2 cellular contexts compared by ENCODE assay signal in the genomic region with DNA sequence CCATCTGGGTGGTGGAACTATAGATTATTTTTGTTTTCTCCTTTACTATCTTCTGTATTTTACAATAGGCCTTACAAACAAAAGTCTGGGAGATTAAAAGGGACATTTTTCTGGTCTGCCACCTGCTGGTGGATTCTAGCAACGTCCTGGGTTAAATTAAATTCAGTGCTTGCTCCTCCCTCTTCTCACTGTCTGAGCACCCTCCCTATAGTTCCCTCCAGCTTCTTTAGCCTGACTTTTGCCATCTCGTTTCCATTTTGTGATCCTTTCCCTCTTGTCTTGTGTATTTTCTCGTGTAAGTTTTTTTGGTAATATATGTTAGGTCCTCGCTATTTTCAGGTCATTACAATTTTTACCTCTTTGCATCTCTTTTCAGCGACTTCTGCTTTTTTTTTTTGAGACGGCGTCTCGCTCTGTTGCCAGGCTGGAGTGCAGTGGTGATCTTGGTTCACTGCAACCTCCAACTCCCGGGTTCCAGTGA.
TF ChIP-seq lines count a peak whose summit lies in the region.

No MANE protein-coding gene starts in this region.

TF ChIP-seq in HEK293, 187 proteins besides CTCF, POLR2A, EP300 and RAD21 (continued from another document):
- TF ChIP-seq ZNF341 (tag by site-specific recombination; IDR thresholded peaks at IDR 0.05; ENCODE audit: low read depth) (peak; percentile 48), ZNF302 (tag by site-specific recombination; IDR thresholded peaks at IDR 0.05; ENCODE audit: low read depth) (no peak), PRDM1 (tag by site-specific recombination; IDR thresholded peaks at IDR 0.05) (peak; percentile 74), MEIS1 (CRISPR knock-in tag; IDR thresholded peaks at IDR 0.05; ENCODE audit: borderline replicate concordance) (no peak), ZSCAN16 (tag by site-specific recombination; IDR thresholded peaks at IDR 0.05) (no peak)
- TF ChIP-seq, protein P1, sequence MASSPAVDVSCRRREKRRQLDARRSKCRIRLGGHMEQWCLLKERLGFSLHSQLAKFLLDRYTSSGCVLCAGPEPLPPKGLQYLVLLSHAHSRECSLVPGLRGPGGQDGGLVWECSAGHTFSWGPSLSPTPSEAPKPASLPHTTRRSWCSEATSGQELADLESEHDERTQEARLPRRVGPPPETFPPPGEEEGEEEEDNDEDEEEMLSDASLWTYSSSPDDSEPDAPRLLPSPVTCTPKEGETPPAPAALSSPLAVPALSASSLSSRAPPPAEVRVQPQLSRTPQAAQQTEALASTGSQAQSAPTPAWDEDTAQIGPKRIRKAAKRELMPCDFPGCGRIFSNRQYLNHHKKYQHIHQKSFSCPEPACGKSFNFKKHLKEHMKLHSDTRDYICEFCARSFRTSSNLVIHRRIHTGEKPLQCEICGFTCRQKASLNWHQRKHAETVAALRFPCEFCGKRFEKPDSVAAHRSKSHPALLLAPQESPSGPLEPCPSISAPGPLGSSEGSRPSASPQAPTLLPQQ (tag by site-specific recombination; IDR thresholded peaks at IDR 0.05) = no peak

TF ChIP-seq in GM12878, 131 proteins besides CTCF, POLR2A, EP300 and RAD21:
- TF ChIP-seq, protein P2, sequence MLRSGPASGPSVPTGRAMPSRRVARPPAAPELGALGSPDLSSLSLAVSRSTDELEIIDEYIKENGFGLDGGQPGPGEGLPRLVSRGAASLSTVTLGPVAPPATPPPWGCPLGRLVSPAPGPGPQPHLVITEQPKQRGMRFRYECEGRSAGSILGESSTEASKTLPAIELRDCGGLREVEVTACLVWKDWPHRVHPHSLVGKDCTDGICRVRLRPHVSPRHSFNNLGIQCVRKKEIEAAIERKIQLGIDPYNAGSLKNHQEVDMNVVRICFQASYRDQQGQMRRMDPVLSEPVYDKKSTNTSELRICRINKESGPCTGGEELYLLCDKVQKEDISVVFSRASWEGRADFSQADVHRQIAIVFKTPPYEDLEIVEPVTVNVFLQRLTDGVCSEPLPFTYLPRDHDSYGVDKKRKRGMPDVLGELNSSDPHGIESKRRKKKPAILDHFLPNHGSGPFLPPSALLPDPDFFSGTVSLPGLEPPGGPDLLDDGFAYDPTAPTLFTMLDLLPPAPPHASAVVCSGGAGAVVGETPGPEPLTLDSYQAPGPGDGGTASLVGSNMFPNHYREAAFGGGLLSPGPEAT (IDR thresholded peaks at IDR 0.05; ENCODE audit: low read depth) = 0 out of 2 replicates have a peak, but pooled peaks have one; percentile 37
- TF ChIP-seq NFIC (IDR thresholded peaks at IDR 0.05; ENCODE audit: low read depth, low read length) (no peak), NBN (IDR thresholded peaks at IDR 0.05) (peak; percentile 87), YY1 (IDR thresholded peaks at IDR 0.05; ENCODE audit: low read depth, low read length) (peak; percentile 70), IKZF2 (IDR thresholded peaks at IDR 0.05) (0 out of 4 replicates have a peak, but pooled peaks of 1 of the 2 experiments have one; percentile 25), SMARCA5 (IDR thresholded peaks at IDR 0.05) (peak; percentile 30; the same call in 1 of the 2 replicates), HDGF (IDR thresholded peaks at IDR 0.05) (peak; percentile 86; the same call in 1 of the 2 replicates), SPI1 (IDR thresholded peaks at IDR 0.05; ENCODE audit: borderline replicate concordance, insufficient read depth, low read depth, low read length) (peak; percentile 56; the same call in 1 of the 2 replicates), CHD1 (IDR thresholded peaks at IDR 0.05; ENCODE audit: low read depth, low read length) (no peak), IRF4 (IDR thresholded peaks at IDR 0.05; ENCODE audit: low read depth, low read length) (0 out of 2 replicates have a peak, but pooled peaks have one; percentile 12), ZBED1 (IDR thresholded peaks at IDR 0.05; ENCODE audit: borderline replicate concordance) (0 out of 2 replicates have a peak, but pooled peaks have one; percentile 32), TAF1 (IDR thresholded peaks at IDR 0.05; ENCODE audit: borderline replicate concordance, low read depth, low read length) (no peak), ZNF24 (IDR thresholded peaks at IDR 0.05) (0 out of 2 replicates have a peak, but pooled peaks have one; percentile 4), SMC3 (IDR thresholded peaks at IDR 0.05; ENCODE audit: borderline replicate concordance, low read length) (peak; percentile 86; the same call in 1 of the 2 replicates), HDAC6 (IDR thresholded peaks at IDR 0.05; ENCODE audit: unreplicated experiment) (no peak)
- TF ChIP-seq, protein P3, sequence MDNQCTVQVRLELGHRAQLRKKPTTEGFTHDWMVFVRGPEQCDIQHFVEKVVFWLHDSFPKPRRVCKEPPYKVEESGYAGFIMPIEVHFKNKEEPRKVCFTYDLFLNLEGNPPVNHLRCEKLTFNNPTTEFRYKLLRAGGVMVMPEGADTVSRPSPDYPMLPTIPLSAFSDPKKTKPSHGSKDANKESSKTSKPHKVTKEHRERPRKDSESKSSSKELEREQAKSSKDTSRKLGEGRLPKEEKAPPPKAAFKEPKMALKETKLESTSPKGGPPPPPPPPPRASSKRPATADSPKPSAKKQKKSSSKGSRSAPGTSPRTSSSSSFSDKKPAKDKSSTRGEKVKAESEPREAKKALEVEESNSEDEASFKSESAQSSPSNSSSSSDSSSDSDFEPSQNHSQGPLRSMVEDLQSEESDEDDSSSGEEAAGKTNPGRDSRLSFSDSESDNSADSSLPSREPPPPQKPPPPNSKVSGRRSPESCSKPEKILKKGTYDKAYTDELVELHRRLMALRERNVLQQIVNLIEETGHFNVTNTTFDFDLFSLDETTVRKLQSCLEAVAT (IDR thresholded peaks at IDR 0.05) = 0 out of 2 replicates have a peak, but pooled peaks have one; percentile 49
- TF ChIP-seq, protein P4, sequence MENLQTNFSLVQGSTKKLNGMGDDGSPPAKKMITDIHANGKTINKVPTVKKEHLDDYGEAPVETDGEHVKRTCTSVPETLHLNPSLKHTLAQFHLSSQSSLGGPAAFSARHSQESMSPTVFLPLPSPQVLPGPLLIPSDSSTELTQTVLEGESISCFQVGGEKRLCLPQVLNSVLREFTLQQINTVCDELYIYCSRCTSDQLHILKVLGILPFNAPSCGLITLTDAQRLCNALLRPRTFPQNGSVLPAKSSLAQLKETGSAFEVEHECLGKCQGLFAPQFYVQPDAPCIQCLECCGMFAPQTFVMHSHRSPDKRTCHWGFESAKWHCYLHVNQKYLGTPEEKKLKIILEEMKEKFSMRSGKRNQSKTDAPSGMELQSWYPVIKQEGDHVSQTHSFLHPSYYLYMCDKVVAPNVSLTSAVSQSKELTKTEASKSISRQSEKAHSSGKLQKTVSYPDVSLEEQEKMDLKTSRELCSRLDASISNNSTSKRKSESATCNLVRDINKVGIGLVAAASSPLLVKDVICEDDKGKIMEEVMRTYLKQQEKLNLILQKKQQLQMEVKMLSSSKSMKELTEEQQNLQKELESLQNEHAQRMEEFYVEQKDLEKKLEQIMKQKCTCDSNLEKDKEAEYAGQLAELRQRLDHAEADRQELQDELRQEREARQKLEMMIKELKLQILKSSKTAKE (IDR thresholded peaks at IDR 0.05; ENCODE audit: low read depth, poor library complexity, severe bottlenecking) = peak; percentile 49
- TF ChIP-seq, protein P5, sequence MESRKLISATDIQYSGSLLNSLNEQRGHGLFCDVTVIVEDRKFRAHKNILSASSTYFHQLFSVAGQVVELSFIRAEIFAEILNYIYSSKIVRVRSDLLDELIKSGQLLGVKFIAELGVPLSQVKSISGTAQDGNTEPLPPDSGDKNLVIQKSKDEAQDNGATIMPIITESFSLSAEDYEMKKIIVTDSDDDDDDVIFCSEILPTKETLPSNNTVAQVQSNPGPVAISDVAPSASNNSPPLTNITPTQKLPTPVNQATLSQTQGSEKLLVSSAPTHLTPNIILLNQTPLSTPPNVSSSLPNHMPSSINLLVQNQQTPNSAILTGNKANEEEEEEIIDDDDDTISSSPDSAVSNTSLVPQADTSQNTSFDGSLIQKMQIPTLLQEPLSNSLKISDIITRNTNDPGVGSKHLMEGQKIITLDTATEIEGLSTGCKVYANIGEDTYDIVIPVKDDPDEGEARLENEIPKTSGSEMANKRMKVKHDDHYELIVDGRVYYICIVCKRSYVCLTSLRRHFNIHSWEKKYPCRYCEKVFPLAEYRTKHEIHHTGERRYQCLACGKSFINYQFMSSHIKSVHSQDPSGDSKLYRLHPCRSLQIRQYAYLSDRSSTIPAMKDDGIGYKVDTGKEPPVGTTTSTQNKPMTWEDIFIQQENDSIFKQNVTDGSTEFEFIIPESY (IDR thresholded peaks at IDR 0.05) = 0 out of 2 replicates have a peak, but pooled peaks have one; percentile 31
TF ChIP-seq in GM12878: peak in this region for 14.
